In genomic region chr19:48646192-48646911, GRCh38 we compare ENCODE assay signal across 8 cellular contexts. TPM values are rescaled to one million over a fixed set of nuclear protein-coding genes. Genes with fewer than 3 reads are reported as not detected.
DNase-seq lines count a peak whose midpoint lies in the region; ATAC-seq, FAIRE-seq and TF ChIP-seq lines count a peak whose summit lies in the region.

No MANE protein-coding gene starts in this region.

- peak overlapping the region; percentile 98 for H3K4me2 ChIP-seq in astrocyte (ENCODE audit: low read length)

- H4K20me1 ChIP-seq in astrocyte (ENCODE audit: insufficient read depth, low read length), result no peaks in the 10 kb centered on the region

- H3K36me3 Mint-ChIP-seq in astrocyte (ENCODE audit: low read depth, unreplicated experiment), result peaks cover 2% of the 10 kb centered on the region

- peaks cover 2% of the 10 kb centered on the region for H3K27me3 Mint-ChIP-seq in astrocyte (ENCODE audit: low read depth, unreplicated experiment)

- FAIRE-seq in astrocyte (lab: Jason Lieb, UNC), result no peak

- H3K9me3 ChIP-seq in astrocyte (ENCODE audit: insufficient read depth, low read depth, low read length), result no peaks in the 10 kb centered on the region

- H3K4me3 ChIP-seq in GM12865 (ENCODE audit: low read depth, low read length), result peak overlapping the region; percentile 68
- peak overlapping the region; percentile 32 for H3K4me3 ChIP-seq in astrocyte (ENCODE audit: insufficient read depth, low read depth, low read length)

- peaks cover 19% of the 10 kb centered on the region for H3K4me1 ChIP-seq in astrocyte (ENCODE audit: insufficient read depth, low read length)

- peak; percentile 80 for ATAC-seq in HG02884 (IDR thresholded peaks at IDR 0.05; ENCODE audit: unreplicated experiment)
- peak; percentile 91 for ATAC-seq in sciatic nerve
- no peak for ATAC-seq in GM18517 (IDR thresholded peaks at IDR 0.05; ENCODE audit: unreplicated experiment)

- H3K36me3 ChIP-seq in astrocyte (ENCODE audit: insufficient read depth, low read length), result no peaks in the 10 kb centered on the region

- DNase-seq in GM12865 (ENCODE audit: low read depth), result peak; percentile 91
- peak; percentile 90 to 91 for DNase-seq in NCI-H1930 (lab: John Stamatoyannopoulos, UW)
- peak; percentile 86 for DNase-seq in T-helper 22 cell (ENCODE audit: low read depth)
- DNase-seq in astrocyte (ENCODE audit: low read depth), result peak; percentile 56
- peak; percentile 67 to 97 (median 86) for DNase-seq in hypothalamus (lab: John Stamatoyannopoulos, UW)
- DNase-seq in sciatic nerve (ENCODE audit: low spot score), result peak; percentile 95

- H3K4me1 Mint-ChIP-seq in astrocyte (ENCODE audit: low read depth, unreplicated experiment), result peaks cover 4% of the 10 kb centered on the region

- intact Hi-C loops in sciatic nerve (cut with DNase I), result no loop called here

- H3K79me2 ChIP-seq in astrocyte (ENCODE audit: insufficient read depth, low read length), result no peaks in the 10 kb centered on the region

- peak overlapping the region; percentile 86 for H2AFZ ChIP-seq in astrocyte (ENCODE audit: low read depth, low read length)

- H3K4me3 Mint-ChIP-seq in astrocyte (ENCODE audit: unreplicated experiment), result peak overlapping the region; percentile 85

- no peaks in the 10 kb centered on the region for H3K9me3 Mint-ChIP-seq in astrocyte (ENCODE audit: unreplicated experiment)

- peak; percentile 92 for TF ChIP-seq CTCF in GM12865 (IDR thresholded peaks at IDR 0.05; ENCODE audit: insufficient read depth, low read depth, low read length, missing control alignments)
- TF ChIP-seq CTCF in astrocyte (IDR thresholded peaks at IDR 0.05; ENCODE audit: insufficient read depth, low read depth, low read length), result peak; percentile 36

- peak overlapping the region; percentile 74 for H3K9ac ChIP-seq in astrocyte (ENCODE audit: low read length)

- no peaks in the 10 kb centered on the region for H3K27me3 ChIP-seq in astrocyte (ENCODE audit: insufficient read depth, low read length)

- peak overlapping the region; percentile 66 for H3K27ac Mint-ChIP-seq in astrocyte (ENCODE audit: unreplicated experiment)

- no peak overlapping the region for H3K27ac ChIP-seq in astrocyte (ENCODE audit: low read depth, low read length)

RNA-seq across cellular contexts. Expression of gene CA11, which starts 0.4 kb away (rescaled TPM):
- total RNA-seq in astrocyte (9.5 and 9.8 TPM in 2 replicates), sciatic nerve (10.5 TPM)

RNA-seq across cellular contexts. Expression of gene DBP, which starts 9.2 kb away (rescaled TPM):
- 1.2 and 1.5 TPM in 2 replicates for total RNA-seq in astrocyte
- total RNA-seq in sciatic nerve, result 13.7 TPM

RNA-seq across cellular contexts. Expression of gene NTN5, which starts 26.5 kb away (rescaled TPM):
- total RNA-seq in astrocyte, result 0.11 and 0.41 TPM in 2 replicates
- 1.4 TPM for total RNA-seq in sciatic nerve

RNA-seq across cellular contexts. Expression of gene SPHK2, which starts 27.0 kb away (rescaled TPM):
- total RNA-seq in astrocyte (25.4 and 29.4 TPM in 2 replicates), sciatic nerve (21.5 TPM)

RNA-seq across cellular contexts. Expression of gene RPL18, which starts 27.4 kb away (rescaled TPM):
- total RNA-seq in astrocyte, result 1,046 and 1,102 TPM in 2 replicates
- 789 TPM for total RNA-seq in sciatic nerve
